8 cellular contexts compared by ENCODE assay signal in genomic region chr10:93072225-93072712, GRCh38. TPM values are rescaled to one million over a fixed set of nuclear protein-coding genes. Genes with fewer than 3 reads are reported as not detected.
DNase-seq lines count a peak whose midpoint lies in the region; ATAC-seq, FAIRE-seq and TF ChIP-seq lines count a peak whose summit lies in the region.

No MANE protein-coding gene starts in this region.

- peak overlapping the region; percentile 51 for H3K4me3 Mint-ChIP-seq in dendritic cell treated with granulocyte-macrophage colony-stimulating factor and Interleukin-4, amounts not matched to agents 40 ng/mL and 50 ng/mL, for 4 days
- H3K4me3 Mint-ChIP-seq in natural killer cell = peak overlapping the region; percentile 13

- peaks cover 97% of the 10 kb centered on the region for H3K27me3 Mint-ChIP-seq in dendritic cell treated with granulocyte-macrophage colony-stimulating factor and Interleukin-4, amounts not matched to agents 40 ng/mL and 50 ng/mL, for 4 days
- peaks cover 44 to 65% of the 10 kb centered on the region in 2 donors for H3K27me3 Mint-ChIP-seq in natural killer cell (ENCODE audit: low read depth in 2 of 2)

- H3K27me3 ChIP-seq in BJ (ENCODE audit: control insufficient read depth, insufficient read depth, low read length) = peaks cover 81% of the 10 kb centered on the region

- peak overlapping the region; percentile 2; the same call in 1 of the 2 replicates for H3K4me3 ChIP-seq in BJ (ENCODE audit: low read depth, low read length)

- no peak for FAIRE-seq in urothelium cell line (lab: Jason Lieb, UNC)

- POLR2A ChIA-PET in BJ (lab: Charles Lee) = no interaction called here

- peaks cover 43% of the 10 kb centered on the region for H3K4me1 Mint-ChIP-seq in dendritic cell treated with granulocyte-macrophage colony-stimulating factor and Interleukin-4, amounts not matched to agents 40 ng/mL and 50 ng/mL, for 4 days (ENCODE audit: low read depth)
- peaks cover 4 to 8% of the 10 kb centered on the region in 2 donors for H3K4me1 Mint-ChIP-seq in natural killer cell

- H3K36me3 Mint-ChIP-seq in dendritic cell treated with granulocyte-macrophage colony-stimulating factor and Interleukin-4, amounts not matched to agents 40 ng/mL and 50 ng/mL, for 4 days (ENCODE audit: low read depth) = no peaks in the 10 kb centered on the region
- no peaks in the 10 kb centered on the region for H3K36me3 Mint-ChIP-seq in natural killer cell

- no peak overlapping the region for H3K27ac Mint-ChIP-seq in dendritic cell treated with granulocyte-macrophage colony-stimulating factor and Interleukin-4, amounts not matched to agents 40 ng/mL and 50 ng/mL, for 4 days
- no peak overlapping the region for H3K27ac Mint-ChIP-seq in natural killer cell

- no peak for TF ChIP-seq CTCF in BJ (IDR thresholded peaks at IDR 0.05; ENCODE audit: insufficient read depth, low read depth, low read length)
- no peak for TF ChIP-seq CTCF in natural killer cell (IDR thresholded peaks at IDR 0.05)

- no peaks in the 10 kb centered on the region for H3K9me3 Mint-ChIP-seq in dendritic cell treated with granulocyte-macrophage colony-stimulating factor and Interleukin-4, amounts not matched to agents 40 ng/mL and 50 ng/mL, for 4 days
- no peaks in the 10 kb centered on the region for H3K9me3 Mint-ChIP-seq in natural killer cell

- ATAC-seq in natural killer cell = no peak

- intact Hi-C loops in dendritic cell treated with granulocyte-macrophage colony-stimulating factor and Interleukin-4, amounts not matched to agents 40 ng/mL and 50 ng/mL, for 4 days (cut with micrococcal nuclease) = no loop called here
- intact Hi-C loops in natural killer cell (cut with micrococcal nuclease) = no loop called here

- no peaks in the 10 kb centered on the region for H3K36me3 ChIP-seq in BJ (ENCODE audit: control insufficient read depth, insufficient read depth, low read length)

- CTCF ChIA-PET in BJ (lab: Yijun Ruan, JAX) = interaction anchor here (0.8 kb wide), 1 partner anchor 10 kb away, joined by 3 read pairs; no protein-coding TSS in a partner anchor

- DNase-seq in BJ (ENCODE audit: low read depth) (no peak), NCI-H128 (lab: John Stamatoyannopoulos, UW; ENCODE audit: unreplicated experiment) (peak; percentile 10), natural killer cell (no peak), NCI-H1417 treated with DMSO at 0.1 percent for 48 hours (lab: John Stamatoyannopoulos, UW) (no peak), NCI-H524 treated with DMSO at 0.1 percent for 48 hours (lab: John Stamatoyannopoulos, UW) (no peak), NCI-H1436 treated with DMSO at 0.1 percent for 48 hours (lab: John Stamatoyannopoulos, UW) (no peak), urothelium cell line (ENCODE audit: low spot score) (no peak)

RNA-seq across cellular contexts. Expression of gene CYP26A1, which starts 1.4 kb away (rescaled TPM):
- 0.06 TPM in 1 of 2 replicates, not detected in the other for polyA plus RNA-seq in BJ (2011; rRNA removed)
- not detected in 2 replicates for polyA minus RNA-seq in BJ (2011; rRNA and poly(A)+ RNA removed)
- total RNA-seq in natural killer cell = not detected

RNA-seq across cellular contexts. Expression of gene CYP26C1, which starts 11.7 kb away (rescaled TPM):
- 0.05 and 0.09 TPM in 2 replicates for polyA plus RNA-seq in BJ (2011; rRNA removed)
- not detected in 2 replicates for polyA minus RNA-seq in BJ (2011; rRNA and poly(A)+ RNA removed)
- total RNA-seq in natural killer cell = under 1 TPM in 1 of 3 donors, not detected in 2; 0.09 TPM
